Comparison of ENCODE assay signal across 1 cellular context in the genomic region with DNA sequence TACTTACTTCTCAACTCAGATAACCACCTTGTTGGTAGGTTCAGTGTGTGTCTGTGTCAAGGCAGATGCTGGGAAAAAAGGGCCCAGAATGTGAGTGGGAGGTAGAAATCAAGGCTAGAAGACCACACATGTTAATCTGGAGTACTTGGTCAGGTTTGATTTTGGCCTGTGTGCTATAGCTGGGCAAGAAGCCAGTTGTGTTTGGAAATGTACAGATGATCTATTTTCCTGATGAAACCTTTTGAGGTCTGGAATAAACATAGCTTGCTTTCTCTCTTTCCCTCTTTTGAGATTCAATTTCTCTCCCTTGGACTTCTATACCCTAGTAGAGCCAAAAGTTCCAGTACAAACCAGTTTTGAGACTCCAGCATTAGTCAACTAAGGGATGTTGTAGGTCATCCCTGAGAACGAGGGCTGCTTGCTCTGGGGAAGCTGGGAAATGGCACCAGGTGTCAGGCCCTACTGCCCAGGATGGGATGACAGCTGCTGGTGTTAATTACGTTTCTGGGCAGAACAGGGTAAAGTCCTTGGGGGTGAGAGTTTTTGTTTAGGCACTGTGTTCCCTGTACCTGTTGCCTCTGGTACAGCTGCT.
TF ChIP-seq lines count a peak whose summit lies in the region.

No MANE protein-coding gene starts in this region.

TF ChIP-seq in GM23338, 12 proteins besides CTCF, POLR2A, EP300 and RAD21 (continued from another document):
- no peak for TF ChIP-seq ZNF462 (CRISPR knock-in tag; IDR thresholded peaks at IDR 0.05)
- TF ChIP-seq CREB1 (CRISPR knock-in tag; IDR thresholded peaks at IDR 0.05; ENCODE audit: low read depth): no peak
- TF ChIP-seq, protein P1, sequence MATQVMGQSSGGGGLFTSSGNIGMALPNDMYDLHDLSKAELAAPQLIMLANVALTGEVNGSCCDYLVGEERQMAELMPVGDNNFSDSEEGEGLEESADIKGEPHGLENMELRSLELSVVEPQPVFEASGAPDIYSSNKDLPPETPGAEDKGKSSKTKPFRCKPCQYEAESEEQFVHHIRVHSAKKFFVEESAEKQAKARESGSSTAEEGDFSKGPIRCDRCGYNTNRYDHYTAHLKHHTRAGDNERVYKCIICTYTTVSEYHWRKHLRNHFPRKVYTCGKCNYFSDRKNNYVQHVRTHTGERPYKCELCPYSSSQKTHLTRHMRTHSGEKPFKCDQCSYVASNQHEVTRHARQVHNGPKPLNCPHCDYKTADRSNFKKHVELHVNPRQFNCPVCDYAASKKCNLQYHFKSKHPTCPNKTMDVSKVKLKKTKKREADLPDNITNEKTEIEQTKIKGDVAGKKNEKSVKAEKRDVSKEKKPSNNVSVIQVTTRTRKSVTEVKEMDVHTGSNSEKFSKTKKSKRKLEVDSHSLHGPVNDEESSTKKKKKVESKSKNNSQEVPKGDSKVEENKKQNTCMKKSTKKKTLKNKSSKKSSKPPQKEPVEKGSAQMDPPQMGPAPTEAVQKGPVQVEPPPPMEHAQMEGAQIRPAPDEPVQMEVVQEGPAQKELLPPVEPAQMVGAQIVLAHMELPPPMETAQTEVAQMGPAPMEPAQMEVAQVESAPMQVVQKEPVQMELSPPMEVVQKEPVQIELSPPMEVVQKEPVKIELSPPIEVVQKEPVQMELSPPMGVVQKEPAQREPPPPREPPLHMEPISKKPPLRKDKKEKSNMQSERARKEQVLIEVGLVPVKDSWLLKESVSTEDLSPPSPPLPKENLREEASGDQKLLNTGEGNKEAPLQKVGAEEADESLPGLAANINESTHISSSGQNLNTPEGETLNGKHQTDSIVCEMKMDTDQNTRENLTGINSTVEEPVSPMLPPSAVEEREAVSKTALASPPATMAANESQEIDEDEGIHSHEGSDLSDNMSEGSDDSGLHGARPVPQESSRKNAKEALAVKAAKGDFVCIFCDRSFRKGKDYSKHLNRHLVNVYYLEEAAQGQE (IDR thresholded peaks at IDR 0.05; ENCODE audit: unreplicated experiment): no peak
